ENCODE assay signal across 8 cellular contexts in genomic region chr2:130391058-130391871, GRCh38. TPM values are rescaled to one million over a fixed set of nuclear protein-coding genes. Genes with fewer than 3 reads are reported as not detected.
DNase-seq lines count a peak whose midpoint lies in the region; ATAC-seq and TF ChIP-seq lines count a peak whose summit lies in the region.

No MANE protein-coding gene starts in this region.

- peaks cover 0 to 3% (median 0%) of the 10 kb centered on the region in 7 donors for H3K9me3 Mint-ChIP-seq in CD14-positive monocyte
- no peaks in the 10 kb centered on the region for H3K9me3 Mint-ChIP-seq in activated CD4-positive, alpha-beta memory T cell treated with anti-CD3 and anti-CD28 coated beads, Interleukin-2, amount 10 ng/mL, durations not matched to agents 7 days and 5 days

- POLR2A ChIA-PET in activated CD4-positive, alpha-beta memory T cell treated with anti-CD3 and anti-CD28 coated beads, Interleukin-2, amount 10 ng/mL, durations not matched to agents 7 days and 5 days (lab: Charles Lee): interaction anchor here (1.0 to 3.9 kb wide), 4 partner anchors 14 to 48 kb away, joined by 3 to 26 read pairs (median 8); partner anchors contain the start of gene IMP4

- peaks cover 36% of the 10 kb centered on the region for H3K4me1 Mint-ChIP-seq in CD14-positive monocyte
- H3K4me1 Mint-ChIP-seq in activated CD4-positive, alpha-beta memory T cell treated with anti-CD3 and anti-CD28 coated beads, Interleukin-2, amount 10 ng/mL, durations not matched to agents 7 days and 5 days: peaks cover 20% of the 10 kb centered on the region

- no peaks in the 10 kb centered on the region for H3K9me3 ChIP-seq in effector memory CD4-positive, alpha-beta T cell (ENCODE audit: control insufficient read depth, low read length)

- intact Hi-C loops in CD14-positive monocyte (cut with micrococcal nuclease): no loop called here

- peaks cover 14 to 22% of the 10 kb centered on the region in 2 donors for H3K36me3 Mint-ChIP-seq in CD14-positive monocyte
- H3K36me3 Mint-ChIP-seq in activated CD4-positive, alpha-beta memory T cell treated with anti-CD3 and anti-CD28 coated beads, Interleukin-2, amount 10 ng/mL, durations not matched to agents 7 days and 5 days (ENCODE audit: low read depth): peaks cover 6% of the 10 kb centered on the region

- peak overlapping the region; percentile 90 to 97 for H3K4me3 Mint-ChIP-seq in CD14-positive monocyte
- peak overlapping the region; percentile 76 for H3K4me3 Mint-ChIP-seq in activated CD4-positive, alpha-beta memory T cell treated with anti-CD3 and anti-CD28 coated beads, Interleukin-2, amount 10 ng/mL, durations not matched to agents 7 days and 5 days

- DNase-seq in CD14-positive monocyte (ENCODE audit: low spot score): peak; percentile 70
- DNase-seq in NCI-H748 treated with DMSO at 0.1 percent for 48 hours (lab: John Stamatoyannopoulos, UW): peak; percentile 19
- peak; percentile 76 for DNase-seq in activated CD4-positive, alpha-beta memory T cell treated with anti-CD3 and anti-CD28 coated beads, Interleukin-2, amount 10 ng/mL, durations not matched to agents 7 days and 5 days
- peak; percentile 19 to 44 (median 29) for DNase-seq in effector memory CD4-positive, alpha-beta T cell
- DNase-seq in medulla oblongata (ENCODE audit: extremely low spot score): peak; percentile 79
- peak; percentile 45 for DNase-seq in stimulated activated CD8-positive, alpha-beta memory T cell treated with anti-CD3 and anti-CD28 coated beads, Interleukin-12 subunit alpha, Interleukin-12 subunit beta, amount 100 ng/mL, for 24 hours (ENCODE audit: extremely low read depth)

- peaks cover 5% of the 10 kb centered on the region for H3K4me1 ChIP-seq in effector memory CD4-positive, alpha-beta T cell (ENCODE audit: control insufficient read depth, insufficient read depth, low read length, poor library complexity, severe bottlenecking)

- H3K27ac ChIP-seq in effector memory CD4-positive, alpha-beta T cell (ENCODE audit: insufficient read depth, low read length, poor library complexity, severe bottlenecking): no peak overlapping the region

- ATAC-seq in GM19328 (IDR thresholded peaks at IDR 0.05; ENCODE audit: unreplicated experiment) (peak; percentile 89), HG03439 (IDR thresholded peaks at IDR 0.05; ENCODE audit: unreplicated experiment) (peak; percentile 94)

- no peaks in the 10 kb centered on the region for H3K27me3 ChIP-seq in effector memory CD4-positive, alpha-beta T cell (replicated peaks; ENCODE audit: control insufficient read depth, insufficient read depth, low read length, poor library complexity, severe bottlenecking)

- no peak for TF ChIP-seq CTCF in CD14-positive monocyte (IDR thresholded peaks at IDR 0.05)

- CTCF ChIA-PET in activated CD4-positive, alpha-beta memory T cell treated with anti-CD3 and anti-CD28 coated beads, Interleukin-2, amount 10 ng/mL, durations not matched to agents 7 days and 5 days (lab: Charles Lee): interaction anchor here (0.7 to 1.5 kb wide), 4 partner anchors 19 to 50 kb away, joined by 3 to 9 read pairs (median 3); partner anchors contain the start of gene IMP4

- no peaks in the 10 kb centered on the region for H3K36me3 ChIP-seq in effector memory CD4-positive, alpha-beta T cell (ENCODE audit: control insufficient read depth, insufficient read depth, low read length)

- peak overlapping the region; percentile 60 for H3K4me3 ChIP-seq in effector memory CD4-positive, alpha-beta T cell (ENCODE audit: insufficient read depth, low read depth, low read length, poor library complexity, severe bottlenecking)

- H3K27ac Mint-ChIP-seq in CD14-positive monocyte: peak overlapping the region; percentile 92 to 99 (median 98)
- H3K27ac Mint-ChIP-seq in activated CD4-positive, alpha-beta memory T cell treated with anti-CD3 and anti-CD28 coated beads, Interleukin-2, amount 10 ng/mL, durations not matched to agents 7 days and 5 days: peak overlapping the region; percentile 64

- H3K27me3 Mint-ChIP-seq in CD14-positive monocyte (ENCODE audit: low read depth in 3 of 3): peaks cover 2 to 5% (median 4%) of the 10 kb centered on the region in 3 donors
- H3K27me3 Mint-ChIP-seq in activated CD4-positive, alpha-beta memory T cell treated with anti-CD3 and anti-CD28 coated beads, Interleukin-2, amount 10 ng/mL, durations not matched to agents 7 days and 5 days: peaks cover 5% of the 10 kb centered on the region

RNA-seq across cellular contexts. Expression of gene PTPN18, which starts 35.4 kb away (rescaled TPM):
- polyA plus RNA-seq in CD14-positive monocyte: 100 to 1,000 TPM in 1 of 2 donors, 10 to 100 TPM in 1; 72.2 to 102 TPM
- 10 to 100 TPM; 98.0 to 98.6 TPM for total RNA-seq in activated CD4-positive, alpha-beta memory T cell treated with anti-CD3 and anti-CD28 coated beads, Interleukin-2, amount 10 ng/mL, durations not matched to agents 7 days and 5 days

RNA-seq across cellular contexts. Expression of gene IMP4, which starts 48.6 kb away (rescaled TPM):
- 10 to 100 TPM; 57.6 to 58.5 TPM for polyA plus RNA-seq in CD14-positive monocyte
- total RNA-seq in activated CD4-positive, alpha-beta memory T cell treated with anti-CD3 and anti-CD28 coated beads, Interleukin-2, amount 10 ng/mL, durations not matched to agents 7 days and 5 days: 10 to 100 TPM; 57.7 to 58.9 TPM

Comparison
In these comparisons a context has a peak if more than half of its experiments do, and no peak if none do; other contexts are left out.
1. DNase-seq: peak in every context shown above with its lines; median percentile 79 in medulla oblongata; 76 in activated CD4-positive, alpha-beta memory T cell treated with anti-CD3 and anti-CD28 coated beads, Interleukin-2, amount 10 ng/mL, durations not matched to agents 7 days and 5 days; 70 in CD14-positive monocyte; 45 in stimulated activated CD8-positive, alpha-beta memory T cell treated with anti-CD3 and anti-CD28 coated beads, Interleukin-12 subunit alpha, Interleukin-12 subunit beta, amount 100 ng/mL, for 24 hours; 29 in effector memory CD4-positive, alpha-beta T cell; 19 in NCI-H748 treated with DMSO at 0.1 percent for 48 hours.